In genomic region chr12:15851919-15852318, GRCh38 we compare ENCODE assay signal across 14 cellular contexts.
"Had no signal": no experiment of that assay in that cellular context is flagged by ENCODE, and none has a peak within 500 bp of the region (broad histone marks: within the 10 kb centered on the region; RNA-seq: fewer than 3 reads in every experiment).

No MANE protein-coding gene starts in this region.

- H3K4me3 Mint-ChIP-seq: activated CD8-positive, alpha-beta T cell treated with anti-CD3 and anti-CD28 coated beads, Interleukin-2, amount 10 ng/mL, durations not matched to agents 7 days and 5 days; activated naive CD4-positive, alpha-beta T cell treated with anti-CD3 and anti-CD28 coated beads for 36 hours; nephron progenitor cell; stimulated activated naive CD8-positive, alpha-beta T cell treated with anti-CD3 and anti-CD28 coated beads, Interleukin-15, Interleukin-2, amounts not matched to agents 100 ng/mL and 50 ng/mL, for 24 hours; WTC11 had no signal

- H3K4me1 ChIP-seq: pancreas, upper lobe of right lung had no signal

- H3K27me3 ChIP-seq: pancreas, upper lobe of right lung had no signal

- H3K4me3 ChIP-seq: pancreas, upper lobe of right lung had no signal

- H3K36me3 ChIP-seq: pancreas, upper lobe of right lung had no signal

- H3K9me3 ChIP-seq: pancreas, upper lobe of right lung had no signal

- H3K4me1 Mint-ChIP-seq: WTC11 had no signal

- H3K9me3 Mint-ChIP-seq: activated naive CD4-positive, alpha-beta T cell treated with anti-CD3 and anti-CD28 coated beads for 36 hours; nephron progenitor cell; stimulated activated naive CD8-positive, alpha-beta T cell treated with anti-CD3 and anti-CD28 coated beads, Interleukin-15, Interleukin-2, amounts not matched to agents 100 ng/mL and 50 ng/mL, for 24 hours; WTC11 had no signal

- DNase-seq: activated CD4-positive, alpha-beta T cell treated with anti-CD3 and anti-CD28 coated beads for 48 hours; activated CD8-positive, alpha-beta memory T cell treated with anti-CD3 and anti-CD28 coated beads, Interleukin-2, amount 50 U/mL, for 48 hours; activated CD8-positive, alpha-beta T cell treated with anti-CD3 and anti-CD28 coated beads, Interleukin-2, amount 10 ng/mL, durations not matched to agents 7 days and 5 days; activated naive CD4-positive, alpha-beta T cell treated with anti-CD3 and anti-CD28 coated beads for 36 hours; central memory CD4-positive, alpha-beta T cell; effector memory CD4-positive, alpha-beta T cell; head of caudate nucleus; nephron progenitor cell; pancreas; stimulated activated CD4-positive, alpha-beta T cell treated with anti-CD3 and anti-CD28 coated beads, Interleukin-2, amount 100 ng/mL, for 48 hours; T-helper 9 cell; upper lobe of right lung had no signal

- FAIRE-seq: pancreas had no signal

- H3K27ac ChIP-seq: pancreas, upper lobe of right lung had no signal

- ATAC-seq: activated CD8-positive, alpha-beta T cell treated with anti-CD3 and anti-CD28 coated beads, Interleukin-2, amount 10 ng/mL, durations not matched to agents 7 days and 5 days; pancreas; upper lobe of right lung; WTC11 had no signal

- H3K27ac Mint-ChIP-seq: activated CD8-positive, alpha-beta T cell treated with anti-CD3 and anti-CD28 coated beads, Interleukin-2, amount 10 ng/mL, durations not matched to agents 7 days and 5 days; activated naive CD4-positive, alpha-beta T cell treated with anti-CD3 and anti-CD28 coated beads for 36 hours; nephron progenitor cell; stimulated activated naive CD8-positive, alpha-beta T cell treated with anti-CD3 and anti-CD28 coated beads, Interleukin-15, Interleukin-2, amounts not matched to agents 100 ng/mL and 50 ng/mL, for 24 hours; WTC11 had no signal

- H3K36me3 Mint-ChIP-seq: WTC11 had no signal
